In genomic region chrX:48696301-48697181, GRCh38 we compare ENCODE assay signal across 9 cellular contexts. TPM values are rescaled to one million over a fixed set of nuclear protein-coding genes. Genes with fewer than 3 reads are reported as not detected.
A peak's percentile ranks its signal among the peaks of the same experiment; 100 is the strongest.
DNase-seq lines count a peak whose midpoint lies in the region; ATAC-seq, FAIRE-seq and TF ChIP-seq lines count a peak whose summit lies in the region.
"Had no signal": no experiment of that assay in that cellular context is flagged by ENCODE, and none has a peak within 500 bp of the region (broad histone marks: within the 10 kb centered on the region; RNA-seq: fewer than 3 reads in every experiment).

TSS of gene SUV39H1 (plus strand) at chrX:48696734. CDS start at chrX:48696785, 51 bp downstream.

- H3K36me3 ChIP-seq in BE2C (peaks cover 14% of the 10 kb centered on the region), kidney epithelial cell (ENCODE audit: control insufficient read depth, insufficient read depth, low read length) (no peaks in the 10 kb centered on the region)

- no peaks in the 10 kb centered on the region; the same call in 1 of the 2 replicates for H3K4me1 ChIP-seq in BE2C

- H3K9me3 ChIP-seq in BE2C: no peaks in the 10 kb centered on the region

- peak; percentile 92 for DNase-seq in BE2C
- peak; percentile 93 for DNase-seq in GM19239 (ENCODE audit: insufficient read length, low spot score)
- peak; percentile 82 for DNase-seq in NCI-H510A (lab: John Stamatoyannopoulos, UW)
- peak; percentile 83 for DNase-seq in activated CD4-positive, CD25-positive, alpha-beta regulatory T cell treated with anti-CD3 and anti-CD28 coated beads, Interleukin-2, amount 50 U/mL, for 72 hours
- peak; percentile 84 for DNase-seq in cerebellar cortex (ENCODE audit: low spot score)
- DNase-seq in kidney epithelial cell (ENCODE audit: low read depth): no peak
- DNase-seq in stimulated activated CD4-positive, alpha-beta T cell treated with anti-CD3 and anti-CD28 coated beads, Interleukin-15, amount 100 ng/mL, for 24 hours: peak; percentile 88

- ATAC-seq in HG03439 (IDR thresholded peaks at IDR 0.05; ENCODE audit: unreplicated experiment): peak; percentile 88

- H3K4me3 ChIP-seq in BE2C (ENCODE audit: low read depth, low read length) (peak within 1 kb of the TSS; percentile 77), kidney epithelial cell (ENCODE audit: low read depth, low read length) (peak within 1 kb of the TSS; percentile 62)

- H3K27me3 ChIP-seq in BE2C: no peaks in the 10 kb centered on the region
- H3K27me3 ChIP-seq in kidney epithelial cell (ENCODE audit: control insufficient read depth, insufficient read depth, low read length): no peaks in the 10 kb centered on the region

- TF ChIP-seq CTCF in BE2C (IDR thresholded peaks at IDR 0.05; ENCODE audit: low read depth, low read length) (no peak), kidney epithelial cell (IDR thresholded peaks at IDR 0.05; ENCODE audit: insufficient read depth, low read length, poor library complexity, severe bottlenecking) (no peak)

- FAIRE-seq in GM19239 (lab: Jason Lieb, UNC): peak; percentile 93
- FAIRE-seq: colon had no signal

RNA-seq across cellular contexts. Expression of gene SUV39H1, which starts in this region (rescaled TPM):
- polyA plus RNA-seq in BE2C (2012; ENCODE audit: insufficient read depth, insufficient read length, low read depth): 12.1 TPM
- total RNA-seq in kidney epithelial cell: 7.6 and 10.9 TPM in 2 replicates
